Comparison of ENCODE assay signal across 8 cellular contexts in genomic region chr17:28744104-28744801, GRCh38.
A peak's percentile ranks its signal among the peaks of the same experiment; 100 is the strongest.
DNase-seq lines count a peak whose midpoint lies in the region; ATAC-seq, FAIRE-seq and TF ChIP-seq lines count a peak whose summit lies in the region.

No MANE protein-coding gene starts in this region.

- H3K4me3 Mint-ChIP-seq in activated naive CD4-positive, alpha-beta T cell treated with anti-CD3 and anti-CD28 coated beads, Interleukin-2, amount 10 ng/mL, durations not matched to agents 7 days and 5 days = peak overlapping the region; percentile 89

- H3K4me2 ChIP-seq in parathyroid adenoma (ENCODE audit: low read length) = peak overlapping the region; percentile 67

- H3K9me3 ChIP-seq in parathyroid adenoma (ENCODE audit: control insufficient read depth, low read length) = no peaks in the 10 kb centered on the region

- peaks cover 2% of the 10 kb centered on the region for H3K9me3 Mint-ChIP-seq in activated naive CD4-positive, alpha-beta T cell treated with anti-CD3 and anti-CD28 coated beads, Interleukin-2, amount 10 ng/mL, durations not matched to agents 7 days and 5 days

- TF ChIP-seq CTCF in GM12865 (IDR thresholded peaks at IDR 0.05; ENCODE audit: insufficient read depth, low read depth, low read length, missing control alignments) (no peak), parathyroid adenoma (IDR thresholded peaks at IDR 0.05) (no peak)

- H3K27ac Mint-ChIP-seq in activated naive CD4-positive, alpha-beta T cell treated with anti-CD3 and anti-CD28 coated beads, Interleukin-2, amount 10 ng/mL, durations not matched to agents 7 days and 5 days = peak overlapping the region; percentile 94

- H2AFZ ChIP-seq in parathyroid adenoma = peak overlapping the region; percentile 61

- CTCF ChIA-PET in activated naive CD4-positive, alpha-beta T cell treated with anti-CD3 and anti-CD28 coated beads, Interleukin-2, amount 10 ng/mL, durations not matched to agents 7 days and 5 days (lab: Charles Lee) = interaction anchor here (3.9 to 15.0 kb wide), 2 partner anchors 17 to 20 kb away, joined by 21 to 415 read pairs; partner anchors contain the start of genes NEK8, RPL23A and TLCD1

- intact Hi-C loops in head of caudate nucleus (cut with DNase I) = loop anchor here (2.0 kb wide), 1 partner anchor 15 kb away; the partner anchor contains the start of gene NEK8

- FAIRE-seq in RCC 7860 (lab: Jason Lieb, UNC) = no peak

- H3K27me3 Mint-ChIP-seq in activated naive CD4-positive, alpha-beta T cell treated with anti-CD3 and anti-CD28 coated beads, Interleukin-2, amount 10 ng/mL, durations not matched to agents 7 days and 5 days = no peaks in the 10 kb centered on the region

- H3K27me3 ChIP-seq in parathyroid adenoma (ENCODE audit: control insufficient read depth, insufficient read depth, low read length) = no peaks in the 10 kb centered on the region

- peaks cover 17% of the 10 kb centered on the region for H3K4me1 ChIP-seq in parathyroid adenoma

- peak overlapping the region; percentile 70 for H3K27ac ChIP-seq in parathyroid adenoma

- H3K79me2 ChIP-seq in parathyroid adenoma = no peaks in the 10 kb centered on the region

- peaks cover 41% of the 10 kb centered on the region for H3K4me1 Mint-ChIP-seq in activated naive CD4-positive, alpha-beta T cell treated with anti-CD3 and anti-CD28 coated beads, Interleukin-2, amount 10 ng/mL, durations not matched to agents 7 days and 5 days

- H3K9ac ChIP-seq in parathyroid adenoma = no peak overlapping the region

- DNase-seq in GM12865 (ENCODE audit: low read depth) (peak; percentile 81), RCC 7860 (ENCODE audit: low spot score) (peak; percentile 26), head of caudate nucleus (peak in 25 of 42 donors; percentile 38 to 85 (median 60)), GM19238 (ENCODE audit: insufficient read length, low spot score) (no peak), MV-4-11 (lab: John Stamatoyannopoulos, UW) (no peak)
- peak; percentile 79 for DNase-seq in activated naive CD4-positive, alpha-beta T cell treated with anti-CD3 and anti-CD28 coated beads, Interleukin-2, amount 10 ng/mL, durations not matched to agents 7 days and 5 days

- peak; percentile 43 for ATAC-seq in HG02885 (IDR thresholded peaks at IDR 0.05; ENCODE audit: poor library complexity, unreplicated experiment)

- H3K36me3 ChIP-seq in parathyroid adenoma (ENCODE audit: control insufficient read depth, insufficient read depth, low read length) = no peaks in the 10 kb centered on the region

- H3K36me3 Mint-ChIP-seq in activated naive CD4-positive, alpha-beta T cell treated with anti-CD3 and anti-CD28 coated beads, Interleukin-2, amount 10 ng/mL, durations not matched to agents 7 days and 5 days = peaks cover 18% of the 10 kb centered on the region

- H3K4me3 ChIP-seq in GM12865 (ENCODE audit: low read depth, low read length) (peak overlapping the region; percentile 98), parathyroid adenoma (ENCODE audit: low read depth, low read length) (peak overlapping the region; percentile 83)

Comparison
In these comparisons a context has a peak if more than half of its experiments do, and no peak if none do; other contexts are left out.
1. DNase-seq: peak in GM12865 (single experiment), RCC 7860 (single experiment), activated naive CD4-positive, alpha-beta T cell treated with anti-CD3 and anti-CD28 coated beads, Interleukin-2, amount 10 ng/mL, durations not matched to agents 7 days and 5 days (single experiment) and head of caudate nucleus (25 of 42); none in GM19238 (single experiment) and MV-4-11 (single experiment).